In genomic region chr9:35954942-35955546, GRCh38 we compare ENCODE assay signal across 8 cellular contexts. TPM values are rescaled to one million over a fixed set of nuclear protein-coding genes. Genes with fewer than 3 reads are reported as not detected.
A peak's percentile ranks its signal among the peaks of the same experiment; 100 is the strongest.
DNase-seq lines count a peak whose midpoint lies in the region; ATAC-seq and TF ChIP-seq lines count a peak whose summit lies in the region.

No MANE protein-coding gene starts in this region.

- peak; percentile 43 to 68 (median 65) for DNase-seq in CD4-positive, alpha-beta memory T cell
- DNase-seq in GM23338 (ENCODE audit: low spot score) (peak; percentile 87), NCI-H345 treated with DMSO at 0.1 percent for 48 hours (lab: John Stamatoyannopoulos, UW; ENCODE audit: unreplicated experiment) (peak; percentile 84), erythroblast (lab: John Stamatoyannopoulos, UW) (peak; percentile 64 to 74), upper lobe of right lung (no peak)
- DNase-seq in activated CD4-positive, alpha-beta T cell treated with anti-CD3 and anti-CD28 coated beads for 4 hours, result peak; percentile 44 to 45
- DNase-seq in naive thymus-derived CD4-positive, alpha-beta T cell, result peak in 7 of 9 donors; percentile 47 to 74 (median 66)

- H3K27me3 ChIP-seq in CD4-positive, alpha-beta memory T cell (ENCODE audit: insufficient read depth, low read length), result no peaks in the 10 kb centered on the region
- H3K27me3 ChIP-seq in GM23338 (ENCODE audit: insufficient read depth) (no peaks in the 10 kb centered on the region; the same call in 1 of the 2 replicates), upper lobe of right lung (no peaks in the 10 kb centered on the region)
- H3K27me3 ChIP-seq in naive thymus-derived CD4-positive, alpha-beta T cell (ENCODE audit: control insufficient read depth in 2 of 2, insufficient read depth in 2 of 2, low read length in 2 of 2), result no peaks in the 10 kb centered on the region

- TF ChIP-seq CTCF in GM23338 (conservative IDR thresholded peaks at IDR 0.05; ENCODE audit: low read depth in 2 of 2) (peak; percentile 95 to 97), upper lobe of right lung (IDR thresholded peaks at IDR 0.05) (peak; percentile 89)

- TF ChIP-seq POLR2A in erythroblast (IDR thresholded peaks at IDR 0.05; ENCODE audit: low read length), result no peak

- H3K4me2 ChIP-seq in GM23338, result no peak overlapping the region

- H3K36me3 ChIP-seq in CD4-positive, alpha-beta memory T cell (ENCODE audit: insufficient read depth, low read length), result no peaks in the 10 kb centered on the region
- H3K36me3 ChIP-seq in GM23338 (ENCODE audit: insufficient read depth) (no peaks in the 10 kb centered on the region), upper lobe of right lung (no peaks in the 10 kb centered on the region)
- no peaks in the 10 kb centered on the region for H3K36me3 ChIP-seq in naive thymus-derived CD4-positive, alpha-beta T cell (ENCODE audit: control insufficient read depth in 2 of 3, insufficient read depth in 3 of 3, low read length in 3 of 3)

- intact Hi-C loops in CD4-positive, alpha-beta memory T cell (cut with micrococcal nuclease), result loop anchor here (1.0 to 10.0 kb wide), 3 partner anchors 52 to 380 kb away; no protein-coding TSS in a partner anchor
- intact Hi-C loops in naive thymus-derived CD4-positive, alpha-beta T cell (cut with micrococcal nuclease), result loop anchor here (1.0 to 5.0 kb wide), 5 partner anchors 52 to 211 kb away; no protein-coding TSS in a partner anchor
- intact Hi-C loops in upper lobe of right lung (cut with DNase I), result loop anchor here (5.0 kb wide), 1 partner anchor 67 kb away; no protein-coding TSS in a partner anchor

- peak overlapping the region in 1 of 8 donors; percentile 44 for H3K4me3 Mint-ChIP-seq in CD4-positive, alpha-beta memory T cell
- no peak overlapping the region for H3K4me3 Mint-ChIP-seq in GM23338
- peak overlapping the region in 1 of 10 donors; percentile 29 for H3K4me3 Mint-ChIP-seq in naive thymus-derived CD4-positive, alpha-beta T cell

- no peak overlapping the region for H3K27ac ChIP-seq in CD4-positive, alpha-beta memory T cell (ENCODE audit: low read depth, low read length)
- H3K27ac ChIP-seq in GM23338 (ENCODE audit: low read depth), result no peak overlapping the region
- H3K27ac ChIP-seq in naive thymus-derived CD4-positive, alpha-beta T cell (ENCODE audit: low read depth, low read length), result no peak overlapping the region
- no peak overlapping the region for H3K27ac ChIP-seq in upper lobe of right lung

- H2AFZ ChIP-seq in GM23338, result no peak overlapping the region

- H3K4me3 ChIP-seq in CD4-positive, alpha-beta memory T cell (ENCODE audit: low read length in 2 of 2), result no peak overlapping the region
- H3K4me3 ChIP-seq in GM23338 (no peak overlapping the region), upper lobe of right lung (no peak overlapping the region)
- H3K4me3 ChIP-seq in naive thymus-derived CD4-positive, alpha-beta T cell (ENCODE audit: low read length), result no peak overlapping the region

- peaks cover 6% of the 10 kb centered on the region for H3K4me1 ChIP-seq in CD4-positive, alpha-beta memory T cell (ENCODE audit: insufficient read depth, low read length)
- no peaks in the 10 kb centered on the region for H3K4me1 ChIP-seq in GM23338 (ENCODE audit: insufficient read depth)
- no peaks in the 10 kb centered on the region for H3K4me1 ChIP-seq in naive thymus-derived CD4-positive, alpha-beta T cell (ENCODE audit: control insufficient read depth in 2 of 2, insufficient read depth in 2 of 2, low read length in 2 of 2)
- peaks cover 3% of the 10 kb centered on the region for H3K4me1 ChIP-seq in upper lobe of right lung

- POLR2A ChIA-PET in CD4-positive, alpha-beta memory T cell (lab: Charles Lee; ENCODE audit: partially characterized antibody), result no interaction called here
- POLR2A ChIA-PET in naive thymus-derived CD4-positive, alpha-beta T cell (lab: Charles Lee), result no interaction called here

- ATAC-seq in GM23338 (peak; percentile 94), upper lobe of right lung (peak; percentile 94), HG03108 (IDR thresholded peaks at IDR 0.05; ENCODE audit: unreplicated experiment) (no peak)
- ATAC-seq in naive thymus-derived CD4-positive, alpha-beta T cell, result peak; percentile 90

- H3K27me3 Mint-ChIP-seq in CD4-positive, alpha-beta memory T cell, result peaks cover 4 to 9% of the 10 kb centered on the region in 2 donors
- H3K27me3 Mint-ChIP-seq in GM23338 (ENCODE audit: insufficient read depth, low read depth, poor library complexity), result peaks cover 2% of the 10 kb centered on the region
- peaks cover 0 to 25% (median 0%) of the 10 kb centered on the region in 5 donors for H3K27me3 Mint-ChIP-seq in naive thymus-derived CD4-positive, alpha-beta T cell

- H3K36me3 Mint-ChIP-seq in CD4-positive, alpha-beta memory T cell, result no peaks in the 10 kb centered on the region
- no peaks in the 10 kb centered on the region for H3K36me3 Mint-ChIP-seq in GM23338 (ENCODE audit: low read depth)
- no peaks in the 10 kb centered on the region for H3K36me3 Mint-ChIP-seq in naive thymus-derived CD4-positive, alpha-beta T cell

- peaks cover 0 to 5% (median 0%) of the 10 kb centered on the region in 8 donors for H3K9me3 Mint-ChIP-seq in CD4-positive, alpha-beta memory T cell
- H3K9me3 Mint-ChIP-seq in GM23338, result no peaks in the 10 kb centered on the region
- H3K9me3 Mint-ChIP-seq in naive thymus-derived CD4-positive, alpha-beta T cell, result no peaks in the 10 kb centered on the region

- no peaks in the 10 kb centered on the region for H3K9me3 ChIP-seq in CD4-positive, alpha-beta memory T cell (ENCODE audit: control insufficient read depth in 1 of 2, low read length in 2 of 2)
- H3K9me3 ChIP-seq in naive thymus-derived CD4-positive, alpha-beta T cell (ENCODE audit: control insufficient read depth in 2 of 3, low read length in 3 of 3), result no peaks in the 10 kb centered on the region
- H3K9me3 ChIP-seq in upper lobe of right lung, result no peaks in the 10 kb centered on the region

- no peaks in the 10 kb centered on the region for H3F3A ChIP-seq in GM23338 (replicated peaks; ENCODE audit: low read depth)

- peaks cover 5 to 7% (median 6%) of the 10 kb centered on the region in 4 donors for H3K4me1 Mint-ChIP-seq in CD4-positive, alpha-beta memory T cell
- no peaks in the 10 kb centered on the region for H3K4me1 Mint-ChIP-seq in GM23338
- H3K4me1 Mint-ChIP-seq in naive thymus-derived CD4-positive, alpha-beta T cell, result peaks cover 0 to 18% (median 8%) of the 10 kb centered on the region in 7 donors

- no peaks in the 10 kb centered on the region for H3K9me2 ChIP-seq in GM23338 (ENCODE audit: insufficient read depth)

- CTCF ChIA-PET in CD4-positive, alpha-beta memory T cell (lab: Charles Lee; ENCODE audit: partially characterized antibody), result interaction anchor here (0.7 to 7.8 kb wide), 23 partner anchors 10 to 297 kb away, joined by 3 to 89 read pairs (median 4); partner anchors contain the start of gene HRCT1
- CTCF ChIA-PET in naive thymus-derived CD4-positive, alpha-beta T cell (lab: Charles Lee), result interaction anchor here (0.6 to 4.4 kb wide), 15 partner anchors 9 to 666 kb away, joined by 3 to 41 read pairs (median 4); no protein-coding TSS in a partner anchor

- H3K27ac Mint-ChIP-seq in CD4-positive, alpha-beta memory T cell, result no peak overlapping the region
- H3K27ac Mint-ChIP-seq in GM23338, result no peak overlapping the region
- H3K27ac Mint-ChIP-seq in naive thymus-derived CD4-positive, alpha-beta T cell, result peak overlapping the region in 1 of 9 donors; percentile 13

- no peaks in the 10 kb centered on the region for H4K20me1 ChIP-seq in GM23338 (replicated peaks; ENCODE audit: insufficient read depth)

- no peaks in the 10 kb centered on the region for H3K79me2 ChIP-seq in GM23338 (replicated peaks; ENCODE audit: insufficient read depth)

TF ChIP-seq in GM23338, 12 proteins besides CTCF, POLR2A, EP300 and RAD21 (continues in another document):
- TF ChIP-seq EZH2 (IDR thresholded peaks at IDR 0.05; ENCODE audit: low read depth, unreplicated experiment), result no peak
- no peak for TF ChIP-seq NANOG (IDR thresholded peaks at IDR 0.05; ENCODE audit: borderline replicate concordance)

RNA-seq across cellular contexts. Expression of gene OR2S2, which starts 2.9 kb away (rescaled TPM):
- total RNA-seq in CD4-positive, alpha-beta memory T cell, result not detected
- polyA plus RNA-seq in CD4-positive, alpha-beta memory T cell, result not detected
- total RNA-seq in GM23338 (2014; rRNA removed; shearing (Covaris generic)), result not detected in 2 replicates
- polyA plus RNA-seq in GM23338 (2016; fragmentation: Nextera tagmentation; extraction: Ambion mirVana), result not detected in 2 replicates
- total RNA-seq in naive thymus-derived CD4-positive, alpha-beta T cell, result not detected
- not detected for polyA plus RNA-seq in naive thymus-derived CD4-positive, alpha-beta T cell
- total RNA-seq in upper lobe of right lung, result not detected

RNA-seq across cellular contexts. Expression of gene SPAAR, which starts 45.8 kb away (rescaled TPM):
- total RNA-seq in CD4-positive, alpha-beta memory T cell, result not detected
- not detected for polyA plus RNA-seq in CD4-positive, alpha-beta memory T cell
- total RNA-seq in GM23338 (2014; rRNA removed; shearing (Covaris generic)), result not detected in 2 replicates
- polyA plus RNA-seq in GM23338 (2016; fragmentation: Nextera tagmentation; extraction: Ambion mirVana), result 0.17 TPM in 1 of 2 replicates, not detected in the other
- total RNA-seq in naive thymus-derived CD4-positive, alpha-beta T cell, result not detected
- polyA plus RNA-seq in naive thymus-derived CD4-positive, alpha-beta T cell, result not detected
- total RNA-seq in upper lobe of right lung, result 13.5 TPM

RNA-seq across cellular contexts. Expression of gene HRCT1, which starts 49.0 kb away (rescaled TPM):
- not detected for total RNA-seq in CD4-positive, alpha-beta memory T cell
- polyA plus RNA-seq in CD4-positive, alpha-beta memory T cell, result not detected
- not detected in 2 replicates for total RNA-seq in GM23338 (2014; rRNA removed; shearing (Covaris generic))
- polyA plus RNA-seq in GM23338 (2016; fragmentation: Nextera tagmentation; extraction: Ambion mirVana), result not detected in 2 replicates
- not detected for total RNA-seq in naive thymus-derived CD4-positive, alpha-beta T cell
- not detected for polyA plus RNA-seq in naive thymus-derived CD4-positive, alpha-beta T cell
- total RNA-seq in upper lobe of right lung, result 10.8 TPM

Comparison
In these comparisons a context has a peak if more than half of its experiments do, and no peak if none do; other contexts are left out.
1. RNA of gene SPAAR, which starts 45.8 kb away (total RNA-seq): 13.5 TPM in upper lobe of right lung (single experiment); not detected in CD4-positive, alpha-beta memory T cell, not detected in GM23338 and not detected in naive thymus-derived CD4-positive, alpha-beta T cell; every median in the first group is over 10 times any median in the second.
2. RNA of gene HRCT1, which starts 49.0 kb away (total RNA-seq): 10.8 TPM in upper lobe of right lung (single experiment); not detected in CD4-positive, alpha-beta memory T cell, not detected in GM23338 and not detected in naive thymus-derived CD4-positive, alpha-beta T cell; every median in the first group is over 10 times any median in the second.